Comparison of ENCODE assay signal across 19 cellular contexts in genomic region chr1:54795100-54795665, GRCh38. TPM values are rescaled to one million over a fixed set of nuclear protein-coding genes. Genes with fewer than 3 reads are reported as not detected.
DNase-seq lines count a peak whose midpoint lies in the region; ATAC-seq and TF ChIP-seq lines count a peak whose summit lies in the region.
"Had no signal": no experiment of that assay in that cellular context is flagged by ENCODE, and none has a peak within 500 bp of the region (broad histone marks: within the 10 kb centered on the region; RNA-seq: fewer than 3 reads in every experiment).

No MANE protein-coding gene starts in this region.

- no peak for DNase-seq in activated naive CD4-positive, alpha-beta T cell treated with anti-CD3 and anti-CD28 coated beads for 36 hours
- DNase-seq in activated naive CD4-positive, alpha-beta T cell (lab: John Stamatoyannopoulos, UW) = no peak
- no peak for DNase-seq in immature natural killer cell
- peak; percentile 15 for DNase-seq in superior temporal gyrus (ENCODE audit: extremely low spot score)
- DNase-seq in NCI-H2107 treated with DMSO at 0.1 percent for 48 hours (lab: John Stamatoyannopoulos, UW; ENCODE audit: unreplicated experiment) = no peak
- DNase-seq: activated naive CD4-positive, alpha-beta T cell treated with anti-CD3 and anti-CD28 coated beads, Interleukin-2, amount 50 U/mL, for 16 hours; DMS79; GOT3; NCI-H2227 treated with DMSO at 0.1 percent for 48 hours; T-helper 17 cell had no signal

- no peak for ATAC-seq in HG02763 (IDR thresholded peaks at IDR 0.05; ENCODE audit: unreplicated experiment)
- ATAC-seq in GM19023 (IDR thresholded peaks at IDR 0.05; ENCODE audit: unreplicated experiment) = no peak
- ATAC-seq: GM12878, Panc1, T-helper 17 cell had no signal

- H3K27me3 Mint-ChIP-seq in activated naive CD4-positive, alpha-beta T cell treated with anti-CD3 and anti-CD28 coated beads for 36 hours (ENCODE audit: low read depth) = no peaks in the 10 kb centered on the region
- H3K27me3 Mint-ChIP-seq in immature natural killer cell (ENCODE audit: low read depth in 3 of 3) = no peaks in the 10 kb centered on the region
- H3K27me3 Mint-ChIP-seq: T-helper 17 cell had no signal

- TF ChIP-seq CTCF in VCaP (conservative IDR thresholded peaks at IDR 0.05) = 0 out of 2 replicates have a peak, but pooled peaks have one; percentile 10

- H3K4me1 Mint-ChIP-seq in activated naive CD4-positive, alpha-beta T cell treated with anti-CD3 and anti-CD28 coated beads for 36 hours (ENCODE audit: low read depth) = peaks cover 51% of the 10 kb centered on the region
- peaks cover 61 to 77% of the 10 kb centered on the region in 2 donors for H3K4me1 Mint-ChIP-seq in immature natural killer cell

- peak overlapping the region; percentile 59 for H3K27ac Mint-ChIP-seq in activated naive CD4-positive, alpha-beta T cell treated with anti-CD3 and anti-CD28 coated beads for 36 hours
- peak overlapping the region; percentile 62 to 82 (median 72) for H3K27ac Mint-ChIP-seq in immature natural killer cell
- H3K27ac Mint-ChIP-seq: T-helper 17 cell had no signal

- peak overlapping the region; percentile 53 for H3K27ac ChIP-seq in VCaP
- H3K27ac ChIP-seq: cardiac muscle cell had no signal

- intact Hi-C loops in activated naive CD4-positive, alpha-beta T cell treated with anti-CD3 and anti-CD28 coated beads for 36 hours (cut with micrococcal nuclease) = loop anchor here (10.0 kb wide), 1 partner anchor 670 kb away; no protein-coding TSS in a partner anchor

- H3K9me3 Mint-ChIP-seq in activated naive CD4-positive, alpha-beta T cell treated with anti-CD3 and anti-CD28 coated beads for 36 hours = no peaks in the 10 kb centered on the region
- no peaks in the 10 kb centered on the region for H3K9me3 Mint-ChIP-seq in immature natural killer cell

- no peak overlapping the region for H3K4me3 Mint-ChIP-seq in activated naive CD4-positive, alpha-beta T cell treated with anti-CD3 and anti-CD28 coated beads for 36 hours
- H3K4me3 Mint-ChIP-seq in immature natural killer cell = no peak overlapping the region
- H3K4me3 Mint-ChIP-seq: T-helper 17 cell had no signal

- H3K36me3 Mint-ChIP-seq in activated naive CD4-positive, alpha-beta T cell treated with anti-CD3 and anti-CD28 coated beads for 36 hours (ENCODE audit: low read depth) = peaks cover 2% of the 10 kb centered on the region
- peaks cover 6 to 17% (median 14%) of the 10 kb centered on the region in 3 donors for H3K36me3 Mint-ChIP-seq in immature natural killer cell

- CTCF ChIA-PET in activated naive CD4-positive, alpha-beta T cell treated with anti-CD3 and anti-CD28 coated beads for 36 hours (lab: Charles Lee) = interaction anchor here (0.9 to 2.8 kb wide), 2 partner anchors 9 to 121 kb away, joined by 3 to 7 read pairs; no protein-coding TSS in a partner anchor

RNA-seq across cellular contexts. Expression of gene TTC22, which starts 5.9 kb away (rescaled TPM):
- total RNA-seq in activated naive CD4-positive, alpha-beta T cell treated with anti-CD3 and anti-CD28 coated beads for 36 hours = 1 to 10 TPM; 6.9 to 8.6 TPM
- polyA plus RNA-seq in immature natural killer cell = 10 to 100 TPM in 1 of 3 donors, 1 to 10 TPM in 2; 5.2 to 13.7 (median 5.6) TPM
- total RNA-seq: cardiac muscle cell, fibroblast of lung, lung microvascular endothelial cell, osteocyte had no signal
- polyA plus RNA-seq: cardiac muscle cell, fibroblast of lung had no signal

RNA-seq across cellular contexts. Expression of gene PARS2, which starts 30.9 kb away (rescaled TPM):
- total RNA-seq in activated naive CD4-positive, alpha-beta T cell treated with anti-CD3 and anti-CD28 coated beads for 36 hours = 1 to 10 TPM; 3.0 to 3.1 TPM
- 1 to 10 TPM in 2 of 3 donors, under 1 TPM in 1; 0.89 to 4.0 (median 3.3) TPM for polyA plus RNA-seq in immature natural killer cell
